In genomic region chrX:43956034-43956433, GRCh38 we compare ENCODE assay signal across 28 cellular contexts. TPM values are rescaled to one million over a fixed set of nuclear protein-coding genes. Genes with fewer than 3 reads are reported as not detected.
"Had no signal": no experiment of that assay in that cellular context is flagged by ENCODE, and none has a peak within 500 bp of the region (broad histone marks: within the 10 kb centered on the region; RNA-seq: fewer than 3 reads in every experiment).

No MANE protein-coding gene starts in this region.

- DNase-seq: activated CD4-positive, alpha-beta memory T cell treated with anti-CD3 and anti-CD28 coated beads for 36 hours; activated CD4-positive, alpha-beta T cell treated with anti-CD3 and anti-CD28 coated beads for 36 hours; activated CD4-positive, alpha-beta T cell treated with anti-CD3 and anti-CD28 coated beads, Interleukin-2, amount 10 ng/mL, durations not matched to agents 24 days and 14 days; activated CD4-positive, CD25-positive, alpha-beta regulatory T cell; activated CD4-positive, CD25-positive, alpha-beta regulatory T cell treated with anti-CD3 and anti-CD28 coated beads, Interleukin-2, amount 50 U/mL, for 72 hours; activated CD8-positive, alpha-beta memory T cell treated with anti-CD3 and anti-CD28 coated beads, Interleukin-2, amount 50 U/mL, for 48 hours; activated gamma-delta T cell; activated naive CD4-positive, alpha-beta T cell; activated naive CD4-positive, alpha-beta T cell treated with anti-CD3 and anti-CD28 coated beads, Interleukin-2, amount 10 ng/mL, durations not matched to agents 7 days and 5 days; activated naive CD8-positive, alpha-beta T cell treated with anti-CD3 and anti-CD28 coated beads, Interleukin-2, amount 10 ng/mL, durations not matched to agents 7 days and 5 days; activated T-cell treated with anti-CD3 and anti-CD28 coated beads for 4 hours; activated T-cell treated with anti-CD3 and anti-CD28 coated beads, Interleukin-2, amount 50 U/mL, for 24 hours; activated T-cell treated with anti-CD3 and anti-CD28 coated beads, Interleukin-2, amount 50 U/mL, for 72 hours; brain microvascular endothelial cell; central memory CD4-positive, alpha-beta T cell; cerebellar nuclear complex; colonic mucosa; effector memory CD4-positive, alpha-beta T cell; endodermal cell; erythroblast; foreskin keratinocyte; heart right ventricle; T-helper 2 cell had no signal

- H3K9me3 ChIP-seq: ascending aorta, colonic mucosa, esophagus muscularis mucosa, gastroesophageal sphincter, heart right ventricle had no signal

- H3K4me1 Mint-ChIP-seq: endodermal cell had no signal

- H3K36me3 ChIP-seq: ascending aorta, brain microvascular endothelial cell, colonic mucosa, esophagus muscularis mucosa, gastroesophageal sphincter, heart right ventricle had no signal

- H3K4me3 ChIP-seq: ascending aorta, colonic mucosa, esophagus muscularis mucosa, gastroesophageal sphincter, heart right ventricle had no signal

- H3K9me3 Mint-ChIP-seq: activated CD4-positive, alpha-beta memory T cell treated with anti-CD3 and anti-CD28 coated beads for 36 hours; activated CD4-positive, alpha-beta T cell treated with anti-CD3 and anti-CD28 coated beads, Interleukin-2, amount 10 ng/mL, durations not matched to agents 24 days and 14 days; activated naive CD4-positive, alpha-beta T cell treated with anti-CD3 and anti-CD28 coated beads, Interleukin-2, amount 10 ng/mL, durations not matched to agents 7 days and 5 days; activated naive CD4-positive, alpha-beta T cell treated with anti-CD3 and anti-CD28 coated beads, Interleukin-2, amount 50 U/mL, for 72 hours; activated naive CD8-positive, alpha-beta T cell treated with anti-CD3 and anti-CD28 coated beads, Interleukin-2, amount 10 ng/mL, durations not matched to agents 7 days and 5 days; activated T-cell treated with anti-CD3 and anti-CD28 coated beads, Interleukin-2, amount 50 U/mL, for 24 hours; activated T-cell treated with anti-CD3 and anti-CD28 coated beads, Interleukin-2, amount 50 U/mL, for 72 hours had no signal

- H3K27me3 ChIP-seq: ascending aorta, brain microvascular endothelial cell, colonic mucosa, foreskin keratinocyte, gastroesophageal sphincter had no signal

- H3K27ac Mint-ChIP-seq: activated CD4-positive, alpha-beta memory T cell treated with anti-CD3 and anti-CD28 coated beads for 36 hours; activated CD4-positive, alpha-beta T cell treated with anti-CD3 and anti-CD28 coated beads for 36 hours; activated CD4-positive, alpha-beta T cell treated with anti-CD3 and anti-CD28 coated beads, Interleukin-2, amount 10 ng/mL, durations not matched to agents 24 days and 14 days; activated naive CD4-positive, alpha-beta T cell treated with anti-CD3 and anti-CD28 coated beads, Interleukin-2, amount 10 ng/mL, durations not matched to agents 7 days and 5 days; activated naive CD4-positive, alpha-beta T cell treated with anti-CD3 and anti-CD28 coated beads, Interleukin-2, amount 50 U/mL, for 72 hours; activated naive CD8-positive, alpha-beta T cell treated with anti-CD3 and anti-CD28 coated beads, Interleukin-2, amount 10 ng/mL, durations not matched to agents 7 days and 5 days; activated T-cell treated with anti-CD3 and anti-CD28 coated beads, Interleukin-2, amount 50 U/mL, for 24 hours; activated T-cell treated with anti-CD3 and anti-CD28 coated beads, Interleukin-2, amount 50 U/mL, for 72 hours; endodermal cell had no signal

- H3K4me1 ChIP-seq: ascending aorta, colonic mucosa, esophagus muscularis mucosa, foreskin keratinocyte, gastroesophageal sphincter, heart right ventricle had no signal

- ATAC-seq: activated CD4-positive, alpha-beta T cell treated with anti-CD3 and anti-CD28 coated beads for 36 hours; activated naive CD4-positive, alpha-beta T cell treated with anti-CD3 and anti-CD28 coated beads, Interleukin-2, amount 50 U/mL, for 72 hours; activated T-cell treated with anti-CD3 and anti-CD28 coated beads, Interleukin-2, amount 50 U/mL, for 72 hours; foreskin keratinocyte; gastroesophageal sphincter; heart right ventricle had no signal

- H3K4me3 Mint-ChIP-seq: activated CD4-positive, alpha-beta memory T cell treated with anti-CD3 and anti-CD28 coated beads for 36 hours; activated CD4-positive, alpha-beta T cell treated with anti-CD3 and anti-CD28 coated beads for 36 hours; activated CD4-positive, alpha-beta T cell treated with anti-CD3 and anti-CD28 coated beads, Interleukin-2, amount 10 ng/mL, durations not matched to agents 24 days and 14 days; activated naive CD4-positive, alpha-beta T cell treated with anti-CD3 and anti-CD28 coated beads, Interleukin-2, amount 10 ng/mL, durations not matched to agents 7 days and 5 days; activated naive CD8-positive, alpha-beta T cell treated with anti-CD3 and anti-CD28 coated beads, Interleukin-2, amount 10 ng/mL, durations not matched to agents 7 days and 5 days; activated T-cell treated with anti-CD3 and anti-CD28 coated beads, Interleukin-2, amount 50 U/mL, for 24 hours; activated T-cell treated with anti-CD3 and anti-CD28 coated beads, Interleukin-2, amount 50 U/mL, for 72 hours; endodermal cell had no signal

- H3K36me3 Mint-ChIP-seq: activated CD4-positive, alpha-beta memory T cell treated with anti-CD3 and anti-CD28 coated beads for 36 hours; activated naive CD4-positive, alpha-beta T cell treated with anti-CD3 and anti-CD28 coated beads, Interleukin-2, amount 10 ng/mL, durations not matched to agents 7 days and 5 days; activated naive CD4-positive, alpha-beta T cell treated with anti-CD3 and anti-CD28 coated beads, Interleukin-2, amount 50 U/mL, for 72 hours; activated naive CD8-positive, alpha-beta T cell treated with anti-CD3 and anti-CD28 coated beads, Interleukin-2, amount 10 ng/mL, durations not matched to agents 7 days and 5 days had no signal

- H3K27me3 Mint-ChIP-seq: activated CD4-positive, alpha-beta memory T cell treated with anti-CD3 and anti-CD28 coated beads for 36 hours; activated CD4-positive, alpha-beta T cell treated with anti-CD3 and anti-CD28 coated beads for 36 hours had no signal

- H3K27ac ChIP-seq: ascending aorta, brain microvascular endothelial cell, colonic mucosa, esophagus muscularis mucosa, foreskin keratinocyte, gastroesophageal sphincter, heart right ventricle had no signal

RNA-seq across cellular contexts. Expression of gene NDP, which starts 17.2 kb away (rescaled TPM):
- total RNA-seq: activated CD4-positive, alpha-beta memory T cell treated with anti-CD3 and anti-CD28 coated beads for 36 hours; activated CD4-positive, alpha-beta T cell treated with anti-CD3 and anti-CD28 coated beads for 36 hours; activated CD4-positive, alpha-beta T cell treated with anti-CD3 and anti-CD28 coated beads, Interleukin-2, amount 10 ng/mL, durations not matched to agents 24 days and 14 days; activated naive CD4-positive, alpha-beta T cell treated with anti-CD3 and anti-CD28 coated beads, Interleukin-2, amount 50 U/mL, for 72 hours; activated naive CD8-positive, alpha-beta T cell treated with anti-CD3 and anti-CD28 coated beads, Interleukin-2, amount 10 ng/mL, durations not matched to agents 7 days and 5 days; activated T-cell treated with anti-CD3 and anti-CD28 coated beads, Interleukin-2, amount 50 U/mL, for 72 hours; ascending aorta; endodermal cell; foreskin keratinocyte; gastroesophageal sphincter; T-helper 1 cell treated with Interleukin-12 subunit alpha and Interleukin-12 subunit beta and Interleukin-4 antibody, amounts not matched to agents 30 ng/mL and 1 ng/mL, for 36 hours had no signal
- polyA plus RNA-seq: foreskin keratinocyte had no signal
